ENCODE assay signal across 1 cellular context in genomic region chr3:70982700-70983140, GRCh38.
TF ChIP-seq lines count a peak whose summit lies in the region.

No MANE protein-coding gene starts in this region.

TF ChIP-seq in H1, 55 proteins besides CTCF, POLR2A, EP300 and RAD21 (continued from another document):
- TF ChIP-seq CHD7 (IDR thresholded peaks at IDR 0.05; ENCODE audit: insufficient replicate concordance, low read length): no peak
- TF ChIP-seq TAF7 (optimal IDR thresholded peaks at IDR 0.05; ENCODE audit: borderline replicate concordance, low read depth, low read length): no peak
